ENCODE assay signal across 31 cellular contexts in the genomic region with DNA sequence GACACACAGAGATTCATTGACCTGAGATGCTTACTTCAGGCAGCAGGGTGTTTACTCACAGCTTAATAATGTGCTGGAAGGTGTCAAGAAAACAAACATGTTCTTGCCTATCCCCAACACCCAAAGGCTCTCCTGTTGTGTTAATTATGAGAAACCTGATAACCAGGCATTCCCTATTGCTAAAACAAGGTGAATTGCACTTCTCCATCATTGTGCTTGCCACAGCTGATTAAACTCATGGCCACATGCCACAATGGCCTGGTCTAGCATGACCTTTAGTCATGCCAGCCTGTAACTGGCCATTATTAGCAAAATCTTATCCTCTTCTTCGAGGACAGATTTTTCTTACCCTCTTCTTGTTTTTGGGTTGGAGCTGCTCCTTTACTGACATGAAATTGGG. TPM values are rescaled to one million over a fixed set of nuclear protein-coding genes. Genes with fewer than 3 reads are reported as not detected.
"Had no signal": no experiment of that assay in that cellular context is flagged by ENCODE, and none has a peak within 500 bp of the region (broad histone marks: within the 10 kb centered on the region; RNA-seq: fewer than 3 reads in every experiment).

No MANE protein-coding gene starts in this region.

- DNase-seq: activated CD4-positive, alpha-beta T cell treated with anti-CD3 and anti-CD28 coated beads for 36 hours; activated CD4-positive, CD25-positive, alpha-beta regulatory T cell; activated CD8-positive, alpha-beta memory T cell treated with anti-CD3 and anti-CD28 coated beads, Interleukin-2, amount 50 U/mL, for 48 hours; activated CD8-positive, alpha-beta T cell treated with anti-CD3 and anti-CD28 coated beads, Interleukin-2, amount 10 ng/mL, durations not matched to agents 7 days and 5 days; activated naive CD4-positive, alpha-beta T cell treated with anti-CD3 and anti-CD28 coated beads, Interleukin-2, amount 50 U/mL, for 16 hours; activated naive CD8-positive, alpha-beta T cell treated with anti-CD3 and anti-CD28 coated beads, Interleukin-2, amount 10 ng/mL, durations not matched to agents 7 days and 5 days; activated T-cell treated with anti-CD3 and anti-CD28 coated beads, Interleukin-2, amount 50 U/mL, for 1 hour; amniotic stem cell; body of pancreas; MG63; MV-4-11; NCI-H1092 treated with DMSO at 0.1 percent for 48 hours; NCI-H1436; NCI-H187 treated with DMSO at 0.1 percent for 48 hours; NCI-H2081 treated with DMSO at 0.1 percent for 48 hours; NCI-H446; NCI-H524 treated with DMSO at 0.1 percent for 48 hours; NCI-H774; NK-92 treated with Interleukin-12 subunit alpha and Interleukin-12 subunit beta, amount 100 ng/mL, for 24 hours; OCI-M1; RPMI8226; T-cell; T-helper 2 cell; T1000 had no signal

- H3K36me3 Mint-ChIP-seq: activated naive CD8-positive, alpha-beta T cell treated with anti-CD3 and anti-CD28 coated beads, Interleukin-2, amount 10 ng/mL, durations not matched to agents 7 days and 5 days; T-cell had no signal

- H3K9me3 ChIP-seq: body of pancreas, MG63 had no signal

- H3K9ac ChIP-seq: KMS-11 had no signal

- ATAC-seq: activated CD4-positive, alpha-beta T cell treated with anti-CD3 and anti-CD28 coated beads for 36 hours; activated CD8-positive, alpha-beta T cell treated with anti-CD3 and anti-CD28 coated beads, Interleukin-2, amount 10 ng/mL, durations not matched to agents 7 days and 5 days; body of pancreas; Panc1; Right ventricle myocardium inferior; T-cell had no signal

- H3K4me3 ChIP-seq: ascending aorta, body of pancreas, MG63, SK-N-MC had no signal

- H3K4me1 Mint-ChIP-seq: activated CD4-positive, alpha-beta T cell treated with anti-CD3 and anti-CD28 coated beads for 36 hours; activated naive CD8-positive, alpha-beta T cell treated with anti-CD3 and anti-CD28 coated beads, Interleukin-2, amount 10 ng/mL, durations not matched to agents 7 days and 5 days; central memory CD8-positive, alpha-beta T cell; T-cell had no signal

- H3K4me2 ChIP-seq: KMS-11 had no signal

- H3K27ac ChIP-seq: ascending aorta, body of pancreas, KMS-11, SK-N-MC had no signal

- H3K27ac Mint-ChIP-seq: activated CD4-positive, alpha-beta T cell treated with anti-CD3 and anti-CD28 coated beads for 36 hours; activated CD8-positive, alpha-beta T cell treated with anti-CD3 and anti-CD28 coated beads, Interleukin-2, amount 10 ng/mL, durations not matched to agents 7 days and 5 days; activated naive CD8-positive, alpha-beta T cell treated with anti-CD3 and anti-CD28 coated beads, Interleukin-2, amount 10 ng/mL, durations not matched to agents 7 days and 5 days; T-cell had no signal

- H3K27me3 ChIP-seq: ascending aorta, body of pancreas, MG63 had no signal

- H3K4me3 Mint-ChIP-seq: activated CD4-positive, alpha-beta T cell treated with anti-CD3 and anti-CD28 coated beads for 36 hours; activated CD8-positive, alpha-beta T cell treated with anti-CD3 and anti-CD28 coated beads, Interleukin-2, amount 10 ng/mL, durations not matched to agents 7 days and 5 days; activated naive CD8-positive, alpha-beta T cell treated with anti-CD3 and anti-CD28 coated beads, Interleukin-2, amount 10 ng/mL, durations not matched to agents 7 days and 5 days; central memory CD8-positive, alpha-beta T cell; T-cell had no signal

- H3K36me3 ChIP-seq: ascending aorta, MG63 had no signal

- FAIRE-seq: TTC549 had no signal

- H3K4me1 ChIP-seq: ascending aorta, body of pancreas had no signal

RNA-seq across cellular contexts. Expression of a gene that starts 21.4 kb away (rescaled TPM):
- total RNA-seq: activated CD4-positive, alpha-beta T cell treated with anti-CD3 and anti-CD28 coated beads for 36 hours; activated CD8-positive, alpha-beta T cell treated with anti-CD3 and anti-CD28 coated beads, Interleukin-2, amount 10 ng/mL, durations not matched to agents 7 days and 5 days; activated naive CD8-positive, alpha-beta T cell treated with anti-CD3 and anti-CD28 coated beads, Interleukin-2, amount 10 ng/mL, durations not matched to agents 7 days and 5 days; T-cell had no signal
